In genomic region chr15:31102374-31103342, GRCh38 we compare ENCODE assay signal across 15 cellular contexts. TPM values are rescaled to one million over a fixed set of nuclear protein-coding genes. Genes with fewer than 3 reads are reported as not detected.
DNase-seq lines count a peak whose midpoint lies in the region; ATAC-seq and TF ChIP-seq lines count a peak whose summit lies in the region.
"Had no signal": no experiment of that assay in that cellular context is flagged by ENCODE, and none has a peak within 500 bp of the region (broad histone marks: within the 10 kb centered on the region; RNA-seq: fewer than 3 reads in every experiment).

No MANE protein-coding gene starts in this region.

- no peak overlapping the region for H3K4me2 ChIP-seq in mesenchymal stem cell (ENCODE audit: low read length, poor library complexity, severe bottlenecking)
- H3K4me2 ChIP-seq: A549; BLaER1 treated with 17β-estradiol and CSF1 and Interleukin-3, amounts not matched to agents 10 nM and 100 nM had no signal

- intact Hi-C loops in Right ventricle myocardium inferior (cut with DNase I) = no loop called here

- H3K4me1 ChIP-seq in right atrium auricular region (no peaks in the 10 kb centered on the region), mesenchymal stem cell (ENCODE audit: control insufficient read depth, insufficient read depth, low read depth, low read length) (peaks cover 25% of the 10 kb centered on the region), tibial nerve (peaks cover 0 to 9% (median 0%) of the 10 kb centered on the region in 4 donors)

- H2BK120ac ChIP-seq in mesenchymal stem cell (ENCODE audit: low read depth, low read length) = no peak overlapping the region

- TF ChIP-seq POLR2A in tibial nerve (IDR thresholded peaks at IDR 0.05) = no peak

- H3K4me3 ChIP-seq in right atrium auricular region (no peak overlapping the region), mesenchymal stem cell (ENCODE audit: insufficient read depth in 1 of 2, low read depth in 1 of 2, low read length in 2 of 2) (no peak overlapping the region), tibial nerve (no peak overlapping the region)
- H3K4me3 ChIP-seq: A549; BLaER1 treated with 17β-estradiol and CSF1 and Interleukin-3, amounts not matched to agents 10 nM and 100 nM had no signal

- H3K23ac ChIP-seq in mesenchymal stem cell (ENCODE audit: low read length in 2 of 2) = no peak overlapping the region

- H3K36me3 ChIP-seq in right atrium auricular region = no peaks in the 10 kb centered on the region
- no peaks in the 10 kb centered on the region for H3K36me3 ChIP-seq in mesenchymal stem cell (ENCODE audit: control insufficient read depth in 1 of 2, insufficient read depth in 2 of 2, low read depth in 1 of 2, low read length in 2 of 2)
- no peaks in the 10 kb centered on the region for H3K36me3 ChIP-seq in tibial nerve
- H3K36me3 ChIP-seq: BLaER1 treated with 17β-estradiol and CSF1 and Interleukin-3, amounts not matched to agents 10 nM and 100 nM had no signal

- H3K4ac ChIP-seq in mesenchymal stem cell (ENCODE audit: low read depth in 1 of 2, low read length in 2 of 2) = no peak overlapping the region

- H3K18ac ChIP-seq in mesenchymal stem cell (ENCODE audit: low read depth in 1 of 2, low read length in 2 of 2) = no peak overlapping the region

- peak overlapping the region; percentile 98 for H2AK5ac ChIP-seq in mesenchymal stem cell (ENCODE audit: low read length, severe bottlenecking)

- DNase-seq in right atrium auricular region (ENCODE audit: low spot score) = peak; percentile 54
- no peak for DNase-seq in Right ventricle myocardium inferior (ENCODE audit: missing footprints)
- peak in 1 of 61 donors; percentile 26 for DNase-seq in caudate nucleus (lab: John Stamatoyannopoulos, UW)
- DNase-seq in mesenchymal stem cell = no peak
- DNase-seq in NCI-H187 (lab: John Stamatoyannopoulos, UW) = no peak
- no peak for DNase-seq in tibial nerve (ENCODE audit: low spot score in 2 of 2)
- no peak for DNase-seq in NCI-H1105 treated with DMSO at 0.1 percent for 48 hours (lab: John Stamatoyannopoulos, UW)
- DNase-seq: CD8-positive, alpha-beta memory T cell; H9; NCI-H1048; Right ventricle myocardium superior had no signal

- no peak overlapping the region for H2BK5ac ChIP-seq in mesenchymal stem cell (ENCODE audit: low read depth, low read length, poor library complexity, severe bottlenecking)

- TF ChIP-seq EP300 in tibial nerve (IDR thresholded peaks at IDR 0.05) = no peak

- no peak overlapping the region for H3K9ac ChIP-seq in mesenchymal stem cell (ENCODE audit: low read length)
- H3K9ac ChIP-seq: BLaER1 treated with 17β-estradiol and CSF1 and Interleukin-3, amounts not matched to agents 10 nM and 100 nM had no signal

- no peak overlapping the region for H4K91ac ChIP-seq in mesenchymal stem cell (ENCODE audit: low read length)

- TF ChIP-seq CTCF in right atrium auricular region (IDR thresholded peaks at IDR 0.05) = no peak
- TF ChIP-seq CTCF in tibial nerve (IDR thresholded peaks at IDR 0.05) = no peak

- no peaks in the 10 kb centered on the region for H3K27me3 ChIP-seq in right atrium auricular region
- H3K27me3 ChIP-seq in mesenchymal stem cell (ENCODE audit: control insufficient read depth in 1 of 2, insufficient read depth in 1 of 2, low read length in 2 of 2) = peaks cover 0 to 25% of the 10 kb centered on the region in 2 experiments
- no peaks in the 10 kb centered on the region for H3K27me3 ChIP-seq in tibial nerve
- H3K27me3 ChIP-seq: BLaER1 treated with 17β-estradiol and CSF1 and Interleukin-3, amounts not matched to agents 10 nM and 100 nM had no signal

- H3K14ac ChIP-seq in mesenchymal stem cell (ENCODE audit: low read length in 2 of 2) = no peak overlapping the region

- no peaks in the 10 kb centered on the region for H3K9me3 ChIP-seq in right atrium auricular region
- peaks cover 2% of the 10 kb centered on the region for H3K9me3 ChIP-seq in mesenchymal stem cell (ENCODE audit: control insufficient read depth, low read length)
- H3K9me3 ChIP-seq in tibial nerve = no peaks in the 10 kb centered on the region
- H3K9me3 ChIP-seq: A549 had no signal

- H3K27ac ChIP-seq in right atrium auricular region (no peak overlapping the region), caudate nucleus (ENCODE audit: low read depth, low read length) (peak overlapping the region; percentile 73), mesenchymal stem cell (ENCODE audit: low read length, poor library complexity, severe bottlenecking) (no peak overlapping the region), temporal lobe (ENCODE audit: low read depth, low read length) (peak overlapping the region; percentile 90), tibial nerve (no peak overlapping the region)
- H3K27ac ChIP-seq: A549; BLaER1 treated with 17β-estradiol and CSF1 and Interleukin-3, amounts not matched to agents 10 nM and 100 nM had no signal

- H3K79me1 ChIP-seq in mesenchymal stem cell (replicated peaks; ENCODE audit: low read length, poor library complexity, severe bottlenecking) = no peaks in the 10 kb centered on the region

- no peak overlapping the region for H2BK15ac ChIP-seq in mesenchymal stem cell (ENCODE audit: low read depth, poor library complexity, severe bottlenecking)

- no peak overlapping the region for H2BK12ac ChIP-seq in mesenchymal stem cell (ENCODE audit: low read length in 2 of 2)

- no peak overlapping the region for H4K8ac ChIP-seq in mesenchymal stem cell (ENCODE audit: low read length)

- no peak overlapping the region for H2AFZ ChIP-seq in mesenchymal stem cell (ENCODE audit: low read depth, low read length)

- 91% methylated on average over 24 of the region's 24 CpGs for WGBS in mesenchymal stem cell
- WGBS in tibial nerve, 2 donors = 77 to 91% methylated on average over 23 of the region's 24 CpGs

- no peak for ATAC-seq in Right ventricle myocardium inferior
- ATAC-seq: A549 had no signal

RNA-seq across cellular contexts. Expression of gene TRPM1, which starts 1.1 kb away (rescaled TPM):
- total RNA-seq in right atrium auricular region (not detected), Right ventricle myocardium inferior (not detected), temporal lobe (not detected), tibial nerve (not detected)
- polyA plus RNA-seq in mesenchymal stem cell (2013, experiment 1 of 2) = not detected
- polyA plus RNA-seq in mesenchymal stem cell (2013, experiment 2 of 2) = not detected
- total RNA-seq: CD8-positive, alpha-beta memory T cell; H9; MCF 10A; Right ventricle myocardium superior had no signal
- polyA plus RNA-seq: A549 had no signal

Comparison
In these comparisons a context has a peak if more than half of its experiments do, and no peak if none do; other contexts are left out.
1. H3K27ac ChIP-seq: peak in caudate nucleus (single experiment) and temporal lobe (single experiment); none in right atrium auricular region (0 of 2), mesenchymal stem cell (single experiment) and tibial nerve (0 of 4).